In genomic region chr9:23779220-23779619, GRCh38 we compare ENCODE assay signal across 22 cellular contexts. TPM values are rescaled to one million over a fixed set of nuclear protein-coding genes. Genes with fewer than 3 reads are reported as not detected.
DNase-seq lines count a peak whose midpoint lies in the region; ATAC-seq, FAIRE-seq and TF ChIP-seq lines count a peak whose summit lies in the region.
"Had no signal": no experiment of that assay in that cellular context is flagged by ENCODE, and none has a peak within 500 bp of the region (broad histone marks: within the 10 kb centered on the region; RNA-seq: fewer than 3 reads in every experiment).

No MANE protein-coding gene starts in this region.

- TF ChIP-seq CTCF in mucosa of descending colon (IDR thresholded peaks at IDR 0.05) (no peak), transverse colon (IDR thresholded peaks at IDR 0.05) (no peak)

- intact Hi-C loops in mucosa of descending colon (cut with DNase I, micrococcal nuclease), result no loop called here
- intact Hi-C loops in transverse colon (cut with DNase I; ENCODE audit: low total_unique reads), result no loop called here

- WGBS in ectodermal cell, 2 experiments, result 13 to 35% methylated on average over 2 of the region's 2 CpGs
- 6 to 14% methylated on average over 2 of the region's 2 CpGs for WGBS in transverse colon (ENCODE audit: low coverage in 1 of 2), 2 donors

- FAIRE-seq in HTR-8/SVneo (lab: Jason Lieb, UNC), result no peak
- FAIRE-seq: A204.1, islet of Langerhans had no signal

- no peaks in the 10 kb centered on the region for H3K9me3 ChIP-seq in ectodermal cell (ENCODE audit: control insufficient read depth, low read length)
- H3K9me3 ChIP-seq in mucosa of descending colon, result no peaks in the 10 kb centered on the region
- H3K9me3 ChIP-seq in transverse colon, result no peaks in the 10 kb centered on the region
- H3K9me3 ChIP-seq: gastrocnemius medialis, prostate gland, upper lobe of right lung had no signal

- DNase-seq in NCI-H82 (lab: John Stamatoyannopoulos, UW) (peak; percentile 6), NCI-H82 treated with DMSO at 0.1 percent for 48 hours (lab: John Stamatoyannopoulos, UW; ENCODE audit: unreplicated experiment) (no peak), mucosa of descending colon (peak in 2 of 3 donors; percentile 18 to 64), transverse colon (peak; percentile 29), dedifferentiated amniotic fluid mesenchymal stem cell (ENCODE audit: extremely low spot score) (no peak), HTR-8/SVneo (ENCODE audit: insufficient read length, low spot score) (no peak)
- no peak for DNase-seq in activated effector memory CD4-positive, alpha-beta T cell treated with Interleukin-2 at 50 U/mL for 16 hours
- DNase-seq: activated CD4-positive, CD25-positive, alpha-beta regulatory T cell; activated CD8-positive, alpha-beta memory T cell treated with anti-CD3 and anti-CD28 coated beads for 24 hours; DMS79; gastrocnemius medialis; KBM-7; NCI-H1092 treated with DMSO at 0.1 percent for 48 hours; stimulated activated naive B cell treated with anti-CD40 and anti-IgM and Interleukin-4, amounts not matched to agents 10 μg/mL and 1 μg/mL and 100 μg/mL, for 72 hours; T-helper 1 cell; upper lobe of right lung had no signal

- ATAC-seq in mucosa of descending colon, result peak; percentile 91
- ATAC-seq: gastrocnemius medialis; stimulated activated naive B cell treated with anti-CD40 and anti-IgM and Interleukin-4, amounts not matched to agents 10 μg/mL and 1 μg/mL and 100 μg/mL, for 72 hours; upper lobe of right lung had no signal

- no peaks in the 10 kb centered on the region for H3K27me3 ChIP-seq in ectodermal cell (ENCODE audit: control insufficient read depth, insufficient read depth, low read length, poor library complexity, severe bottlenecking)
- H3K27me3 ChIP-seq in transverse colon, result no peaks in the 10 kb centered on the region
- H3K27me3 ChIP-seq: gastrocnemius medialis, upper lobe of right lung had no signal

- H3K4me1 ChIP-seq in ectodermal cell (ENCODE audit: control insufficient read depth, insufficient read depth, low read length) (peaks cover 11% of the 10 kb centered on the region), mucosa of descending colon (ENCODE audit: low read depth) (peaks cover 10% of the 10 kb centered on the region), transverse colon (peaks cover 0 to 29% (median 8%) of the 10 kb centered on the region in 4 donors)
- H3K4me1 ChIP-seq: prostate gland, upper lobe of right lung had no signal

- H3K4me3 ChIP-seq in ectodermal cell (ENCODE audit: insufficient read depth, low read depth, low read length), result no peak overlapping the region
- H3K4me3 ChIP-seq in mucosa of descending colon, result no peak overlapping the region
- H3K4me3 ChIP-seq in transverse colon, result peak overlapping the region in 1 of 4 donors; percentile 25
- H3K4me3 ChIP-seq: gastrocnemius medialis, prostate gland, upper lobe of right lung had no signal

- no peak for TF ChIP-seq EP300 in transverse colon (IDR thresholded peaks at IDR 0.05; ENCODE audit: low read depth)

- H3K27ac ChIP-seq in ectodermal cell (ENCODE audit: insufficient read depth, low read depth, low read length, poor library complexity, severe bottlenecking) (peak overlapping the region; percentile 57), transverse colon (peak overlapping the region; percentile 45 to 56 (median 49))
- H3K27ac ChIP-seq: epithelial cell of prostate, gastrocnemius medialis, prostate gland, upper lobe of right lung had no signal

- in situ Hi-C loops in transverse colon (cut with MboI; ENCODE audit: low pct_ligation_motif_present in 1 of 4, low pct_unique_long_range_greater_than_20kb in 1 of 4, low sequenced_read_pairs in 3 of 4), result loop anchor here in 1 of 4 donors (25.0 kb wide), 1 partner anchor 108 kb away; no protein-coding TSS in a partner anchor

- H3K36me3 ChIP-seq in ectodermal cell (ENCODE audit: control insufficient read depth, insufficient read depth, low read length) (no peaks in the 10 kb centered on the region), mucosa of descending colon (ENCODE audit: low read depth) (no peaks in the 10 kb centered on the region), transverse colon (no peaks in the 10 kb centered on the region)
- H3K36me3 ChIP-seq: gastrocnemius medialis, prostate gland, upper lobe of right lung had no signal

- TF ChIP-seq POLR2A in transverse colon (IDR thresholded peaks at IDR 0.05), result no peak

RNA-seq across cellular contexts. Expression of gene ELAVL2, which starts 46.8 kb away (rescaled TPM):
- polyA plus RNA-seq in ectodermal cell (2013, experiment 1 of 4), result 11.1 TPM
- polyA plus RNA-seq in ectodermal cell (2013, experiment 2 of 4), result 17.8 TPM
- 10.5 TPM for polyA plus RNA-seq in ectodermal cell (2013, experiment 3 of 4)
- 11.9 TPM for polyA plus RNA-seq in ectodermal cell (2013, experiment 4 of 4)
- total RNA-seq in mucosa of descending colon (1 to 10 TPM in 1 of 3 donors, under 1 TPM in 2; 0.35 to 1.2 (median 0.76) TPM), transverse colon (1 to 10 TPM in 1 of 4 donors, under 1 TPM in 2, not detected in 1; 0.41 to 2.2 (median 0.60) TPM)
- total RNA-seq: gastrocnemius medialis, upper lobe of right lung had no signal
- polyA plus RNA-seq: CD14-positive monocyte had no signal

Comparison
In these comparisons a context has a peak if more than half of its experiments do, and no peak if none do; other contexts are left out.
1. DNase-seq: peak in NCI-H82 (single experiment), mucosa of descending colon (2 of 3) and transverse colon (single experiment); none in NCI-H82 treated with DMSO at 0.1 percent for 48 hours (single experiment), activated effector memory CD4-positive, alpha-beta T cell treated with Interleukin-2 at 50 U/mL for 16 hours (single experiment), dedifferentiated amniotic fluid mesenchymal stem cell (single experiment) and HTR-8/SVneo (single experiment).